Comparison of ENCODE assay signal across 9 cellular contexts in genomic region chr9:129863059-129863690, GRCh38. TPM values are rescaled to one million over a fixed set of nuclear protein-coding genes. Genes with fewer than 3 reads are reported as not detected.
DNase-seq lines count a peak whose midpoint lies in the region; ATAC-seq and TF ChIP-seq lines count a peak whose summit lies in the region.
"Had no signal": no experiment of that assay in that cellular context is flagged by ENCODE, and none has a peak within 500 bp of the region (broad histone marks: within the 10 kb centered on the region; RNA-seq: fewer than 3 reads in every experiment).

No MANE protein-coding gene starts in this region.

- no peak overlapping the region for H3K4me3 ChIP-seq in upper lobe of right lung
- H3K4me3 ChIP-seq in gastrocnemius medialis, result no peak overlapping the region

- in situ Hi-C loops in gastrocnemius medialis (cut with MboI; ENCODE audit: low sequenced_read_pairs in 4 of 4), result no loop called here

- ATAC-seq in Right ventricle myocardium superior (ENCODE audit: poor library complexity), result peak; percentile 25
- ATAC-seq in left cardiac atrium, result no peak
- ATAC-seq in upper lobe of right lung, result peak; percentile 49
- ATAC-seq in gastrocnemius medialis, result no peak
- ATAC-seq in stimulated activated memory B cell treated with anti-CD40 and anti-IgM and Interleukin-4, amounts not matched to agents 10 μg/mL and 1 μg/mL and 100 μg/mL, for 72 hours, result no peak
- ATAC-seq: Panc1 had no signal

- H3K9me3 Mint-ChIP-seq in Calu3 (ENCODE audit: low read depth, unreplicated experiment), result no peaks in the 10 kb centered on the region
- no peaks in the 10 kb centered on the region for H3K9me3 Mint-ChIP-seq in stimulated activated memory B cell treated with anti-CD40 and anti-IgM and Interleukin-4, amounts not matched to agents 10 μg/mL and 1 μg/mL and 100 μg/mL, for 72 hours

- H3K4me1 Mint-ChIP-seq in Calu3 (ENCODE audit: low read depth, unreplicated experiment), result no peaks in the 10 kb centered on the region
- no peaks in the 10 kb centered on the region for H3K4me1 Mint-ChIP-seq in stimulated activated memory B cell treated with anti-CD40 and anti-IgM and Interleukin-4, amounts not matched to agents 10 μg/mL and 1 μg/mL and 100 μg/mL, for 72 hours

- no peak for TF ChIP-seq CTCF in upper lobe of right lung (IDR thresholded peaks at IDR 0.05)
- TF ChIP-seq CTCF in gastrocnemius medialis (IDR thresholded peaks at IDR 0.05 in 4 of 5, conservative IDR thresholded peaks at IDR 0.05 in 1 of 5), result no peak
- no peak for TF ChIP-seq CTCF in Calu3 (IDR thresholded peaks at IDR 0.05; ENCODE audit: unreplicated experiment)

- DNase-seq in Right ventricle myocardium superior (no peak), left cardiac atrium (no peak), foreskin melanocyte (peak; percentile 73), upper lobe of right lung (no peak), gastrocnemius medialis (no peak), Calu3 (no peak)
- peak in 2 of 3 experiments; percentile 49 to 54 for DNase-seq in activated CD8-positive, alpha-beta memory T cell treated with anti-CD3 and anti-CD28 coated beads for 48 hours (ENCODE audit: low read depth in 2 of 3, low spot score in 2 of 3)

- H3K27me3 ChIP-seq in upper lobe of right lung (no peaks in the 10 kb centered on the region), gastrocnemius medialis (no peaks in the 10 kb centered on the region)

- TF ChIP-seq POLR2A in gastrocnemius medialis (IDR thresholded peaks at IDR 0.05), result no peak

- intact Hi-C loops in Right ventricle myocardium superior (cut with DNase I) (no loop called here), left cardiac atrium (cut with DNase I) (no loop called here), upper lobe of right lung (cut with DNase I) (no loop called here), gastrocnemius medialis (cut with DNase I; ENCODE audit: low total_unique reads) (no loop called here), Calu3 (cut with micrococcal nuclease; ENCODE audit: unreplicated experiment) (no loop called here)

- H3K27ac ChIP-seq in upper lobe of right lung, result no peak overlapping the region
- no peak overlapping the region for H3K27ac ChIP-seq in gastrocnemius medialis

- H3K9me3 ChIP-seq in upper lobe of right lung (no peaks in the 10 kb centered on the region), gastrocnemius medialis (no peaks in the 10 kb centered on the region)

- H3K4me1 ChIP-seq in upper lobe of right lung (no peaks in the 10 kb centered on the region), gastrocnemius medialis (no peaks in the 10 kb centered on the region)

- H3K36me3 Mint-ChIP-seq in Calu3 (ENCODE audit: insufficient read depth, unreplicated experiment), result peaks cover 8% of the 10 kb centered on the region
- H3K36me3 Mint-ChIP-seq in stimulated activated memory B cell treated with anti-CD40 and anti-IgM and Interleukin-4, amounts not matched to agents 10 μg/mL and 1 μg/mL and 100 μg/mL, for 72 hours, result peaks cover 65% of the 10 kb centered on the region

- H3K36me3 ChIP-seq in upper lobe of right lung (peaks cover 50% of the 10 kb centered on the region), gastrocnemius medialis (peaks cover 0 to 52% of the 10 kb centered on the region in 2 donors)

- BruUV-seq in Calu3 (replicated peaks; lab: Mats Ljungman, UMichigan), result no TSS peak

- no peaks in the 10 kb centered on the region for H3K27me3 Mint-ChIP-seq in Calu3 (ENCODE audit: unreplicated experiment)
- H3K27me3 Mint-ChIP-seq in stimulated activated memory B cell treated with anti-CD40 and anti-IgM and Interleukin-4, amounts not matched to agents 10 μg/mL and 1 μg/mL and 100 μg/mL, for 72 hours, result no peaks in the 10 kb centered on the region

- CTCF ChIA-PET in Calu3 (lab: Charles Lee), result no interaction called here

- H3K4me3 Mint-ChIP-seq in Calu3 (ENCODE audit: low read depth, unreplicated experiment), result no peak overlapping the region
- no peak overlapping the region for H3K4me3 Mint-ChIP-seq in stimulated activated memory B cell treated with anti-CD40 and anti-IgM and Interleukin-4, amounts not matched to agents 10 μg/mL and 1 μg/mL and 100 μg/mL, for 72 hours

- H3K27ac Mint-ChIP-seq in Calu3 (ENCODE audit: unreplicated experiment), result no peak overlapping the region
- H3K27ac Mint-ChIP-seq in stimulated activated memory B cell treated with anti-CD40 and anti-IgM and Interleukin-4, amounts not matched to agents 10 μg/mL and 1 μg/mL and 100 μg/mL, for 72 hours, result no peak overlapping the region

RNA-seq across cellular contexts. Expression of gene USP20, which starts 27.9 kb away (rescaled TPM):
- total RNA-seq in Right ventricle myocardium superior (10.4 TPM), left cardiac atrium (10 to 100 TPM; 13.9 to 14.3 TPM), upper lobe of right lung (21.4 TPM), gastrocnemius medialis (10 to 100 TPM; 13.4 to 25.4 (median 18.6) TPM), Calu3 (2022) (11.3 and 14.9 TPM in 2 replicates)

RNA-seq across cellular contexts. Expression of gene C9orf78, which starts 28.1 kb away (rescaled TPM):
- total RNA-seq in Right ventricle myocardium superior (31.4 TPM), left cardiac atrium (10 to 100 TPM; 26.0 to 33.2 TPM), upper lobe of right lung (36.6 TPM), gastrocnemius medialis (100 to 1,000 TPM in 1 of 4 donors, 10 to 100 TPM in 3; 82.3 to 108 (median 83.9) TPM), Calu3 (2022) (24.5 and 26.2 TPM in 2 replicates)

RNA-seq across cellular contexts. Expression of gene TOR1A, which starts 39.2 kb away (rescaled TPM):
- total RNA-seq in Right ventricle myocardium superior (12.0 TPM), left cardiac atrium (10 to 100 TPM; 16.5 to 21.1 TPM), upper lobe of right lung (35.5 TPM), gastrocnemius medialis (10 to 100 TPM; 18.1 to 31.9 (median 24.9) TPM), Calu3 (2022) (34.2 and 36.3 TPM in 2 replicates)

Comparison
In these comparisons a context has a peak if more than half of its experiments do, and no peak if none do; other contexts are left out.
1. ATAC-seq: peak in Right ventricle myocardium superior (single experiment) and upper lobe of right lung (single experiment); none in left cardiac atrium (0 of 2), gastrocnemius medialis (0 of 2) and stimulated activated memory B cell treated with anti-CD40 and anti-IgM and Interleukin-4, amounts not matched to agents 10 μg/mL and 1 μg/mL and 100 μg/mL, for 72 hours (single experiment).
2. DNase-seq: peak in activated CD8-positive, alpha-beta memory T cell treated with anti-CD3 and anti-CD28 coated beads for 48 hours (2 of 3) and foreskin melanocyte (single experiment); none in Right ventricle myocardium superior (single experiment), left cardiac atrium (single experiment), upper lobe of right lung (single experiment), gastrocnemius medialis (0 of 2) and Calu3 (single experiment).